ENCODE assay signal across 6 cellular contexts in genomic region chr19:19488041-19488874, GRCh38. TPM values are rescaled to one million over a fixed set of nuclear protein-coding genes. Genes with fewer than 3 reads are reported as not detected.
DNase-seq lines count a peak whose midpoint lies in the region; FAIRE-seq and TF ChIP-seq lines count a peak whose summit lies in the region.

No MANE protein-coding gene starts in this region.

- FAIRE-seq in GM12891 (lab: Jason Lieb, UNC): peak; percentile 26

- no peak for TF ChIP-seq POLR2A in GM12891 (IDR thresholded peaks at IDR 0.05; ENCODE audit: low read depth, low read length)

- intact Hi-C loops in ascending aorta (cut with DNase I): loop anchor here (10.0 kb wide), 1 partner anchor 293 kb away; the partner anchor contains the start of genes BORCS8 and RFXANK

- peak overlapping the region; percentile 13 to 41 for H3K4me3 ChIP-seq in ascending aorta

- DNase-seq in GM12891 (ENCODE audit: insufficient read length, low spot score) (no peak), ascending aorta (ENCODE audit: low spot score in 2 of 2) (no peak), myocyte (ENCODE audit: low read depth) (peak; percentile 44), GM19240 (ENCODE audit: insufficient read length, low spot score) (no peak), T1000 (lab: John Stamatoyannopoulos, UW) (no peak), NCI-H2196 treated with DMSO at 0.1 percent for 48 hours (lab: John Stamatoyannopoulos, UW; ENCODE audit: unreplicated experiment) (no peak)

- TF ChIP-seq CTCF in ascending aorta (IDR thresholded peaks at IDR 0.05): no peak

- H3K27ac ChIP-seq in ascending aorta: peak overlapping the region; percentile 86 to 96

- H3K36me3 ChIP-seq in ascending aorta: peaks cover 11 to 12% of the 10 kb centered on the region in 2 donors

- peaks cover 15 to 28% of the 10 kb centered on the region in 2 donors for H3K4me1 ChIP-seq in ascending aorta

- H3K9me3 ChIP-seq in ascending aorta: no peaks in the 10 kb centered on the region

- H3K27me3 ChIP-seq in ascending aorta: no peaks in the 10 kb centered on the region

TF ChIP-seq in GM12891, 5 proteins besides CTCF, POLR2A, EP300 and RAD21:
- TF ChIP-seq PAX5 (IDR thresholded peaks at IDR 0.05; ENCODE audit: insufficient read depth, low read length, severe bottlenecking) (no peak), SPI1 (IDR thresholded peaks at IDR 0.05; ENCODE audit: low read depth, low read length) (no peak), TAF1 (IDR thresholded peaks at IDR 0.05; ENCODE audit: low read depth, low read length) (no peak), POLR2AphosphoS5 (IDR thresholded peaks at IDR 0.05; ENCODE audit: low read depth, low read length) (no peak)

RNA-seq across cellular contexts. Expression of gene TSSK6, which starts 27.1 kb away (rescaled TPM):
- 1.2 TPM for polyA plus RNA-seq in GM12891 (2012; ENCODE audit: low read depth, missing spikeins)
- total RNA-seq in ascending aorta (not detected), myocyte (0.91 and 1.4 TPM in 2 replicates)
- 2.8 TPM for polyA plus RNA-seq in myocyte (2012)

RNA-seq across cellular contexts. Expression of gene NDUFA13, which starts 27.8 kb away (rescaled TPM):
- polyA plus RNA-seq in GM12891 (2012; ENCODE audit: low read depth, missing spikeins): 397 TPM
- 12.7 TPM for total RNA-seq in ascending aorta
- 18.0 and 46.5 TPM in 2 replicates for total RNA-seq in myocyte
- 588 TPM for polyA plus RNA-seq in myocyte (2012)

RNA-seq across cellular contexts. Expression of gene YJEFN3, which starts 40.5 kb away (rescaled TPM):
- polyA plus RNA-seq in GM12891 (2012; ENCODE audit: low read depth, missing spikeins): 4.6 TPM
- total RNA-seq in ascending aorta: 3.5 TPM
- total RNA-seq in myocyte: 1.6 and 4.5 TPM in 2 replicates
- 3.3 TPM for polyA plus RNA-seq in myocyte (2012)

RNA-seq across cellular contexts. Expression of gene CILP2, which starts 49.8 kb away (rescaled TPM):
- 0.28 TPM for polyA plus RNA-seq in GM12891 (2012; ENCODE audit: low read depth, missing spikeins)
- total RNA-seq in ascending aorta (not detected), myocyte (0.26 and 0.62 TPM in 2 replicates)
- polyA plus RNA-seq in myocyte (2012): 1.4 TPM
